In the genomic region with DNA sequence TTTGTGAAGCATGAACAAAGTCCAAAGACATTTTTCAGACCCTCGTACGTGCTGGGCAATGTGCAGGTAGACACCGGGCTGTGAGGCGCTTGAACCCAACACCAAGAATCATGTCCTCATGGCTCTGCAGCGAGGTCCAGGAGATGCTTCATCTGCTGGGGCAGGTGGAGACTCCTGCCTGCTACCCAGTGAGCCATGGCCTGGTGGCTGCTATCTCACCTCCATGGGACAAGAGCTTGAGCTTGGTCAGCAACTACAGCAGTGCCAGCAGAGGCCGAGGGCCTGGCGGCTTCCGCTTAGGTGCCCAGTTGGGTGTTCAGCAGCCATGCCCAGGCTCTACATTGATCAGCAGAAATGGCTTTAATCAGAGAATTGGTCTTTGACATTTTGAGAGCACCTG, we compare ENCODE assay signal across 14 cellular contexts.
"Had no signal": no experiment of that assay in that cellular context is flagged by ENCODE, and none has a peak within 500 bp of the region (broad histone marks: within the 10 kb centered on the region; RNA-seq: fewer than 3 reads in every experiment).

No MANE protein-coding gene starts in this region.

- H3K4me3 Mint-ChIP-seq: activated naive CD4-positive, alpha-beta T cell treated with anti-CD3 and anti-CD28 coated beads, Interleukin-2, amount 50 U/mL, for 24 hours; activated T-helper 1 cell treated with anti-CD3 and anti-CD28 coated beads, Interleukin-12 subunit alpha, Interleukin-12 subunit beta, Interleukin-2, Interleukin-4 antibody, amounts not matched to agents 30 ng/mL and 10 ng/mL and 1 ng/mL, durations not matched to agents 14 hours and 24 hours and 36 hours; naive thymus-derived CD4-positive, alpha-beta T cell; stimulated activated naive CD8-positive, alpha-beta T cell treated with anti-CD3 and anti-CD28 coated beads, Interleukin-15, amount 100 ng/mL, for 72 hours; T-helper 2 cell treated with Interferon-gamma antibody and Interleukin-4, amounts not matched to agents 5 μg/mL and 100 μg/mL, for 36 hours had no signal

- H3K4me3 ChIP-seq: adrenal gland, cardiac muscle cell, mucosa of descending colon, thoracic aorta had no signal

- H3K36me3 Mint-ChIP-seq: activated naive CD4-positive, alpha-beta T cell treated with anti-CD3 and anti-CD28 coated beads, Interleukin-2, amount 50 U/mL, for 24 hours; naive thymus-derived CD4-positive, alpha-beta T cell had no signal

- H3K27me3 ChIP-seq: adrenal gland, neutrophil had no signal

- H3K9me3 ChIP-seq: adrenal gland, mucosa of descending colon, neutrophil, thoracic aorta had no signal

- H3K36me3 ChIP-seq: adrenal gland, cardiac muscle cell, neutrophil, thoracic aorta had no signal

- H3K27ac ChIP-seq: adrenal gland, cardiac muscle cell, neutrophil, thoracic aorta had no signal

- H3K27me3 Mint-ChIP-seq: activated naive CD4-positive, alpha-beta T cell treated with anti-CD3 and anti-CD28 coated beads, Interleukin-2, amount 50 U/mL, for 24 hours; naive thymus-derived CD4-positive, alpha-beta T cell; stimulated activated naive CD8-positive, alpha-beta T cell treated with anti-CD3 and anti-CD28 coated beads, Interleukin-15, amount 100 ng/mL, for 72 hours had no signal

- H3K27ac Mint-ChIP-seq: activated naive CD4-positive, alpha-beta T cell treated with anti-CD3 and anti-CD28 coated beads, Interleukin-2, amount 50 U/mL, for 24 hours; activated T-helper 1 cell treated with anti-CD3 and anti-CD28 coated beads, Interleukin-12 subunit alpha, Interleukin-12 subunit beta, Interleukin-2, Interleukin-4 antibody, amounts not matched to agents 30 ng/mL and 10 ng/mL and 1 ng/mL, durations not matched to agents 14 hours and 24 hours and 36 hours; naive thymus-derived CD4-positive, alpha-beta T cell; stimulated activated naive CD8-positive, alpha-beta T cell treated with anti-CD3 and anti-CD28 coated beads, Interleukin-15, amount 100 ng/mL, for 72 hours; T-helper 2 cell treated with Interferon-gamma antibody and Interleukin-4, amounts not matched to agents 5 μg/mL and 100 μg/mL, for 36 hours had no signal

- H3K4me1 Mint-ChIP-seq: activated naive CD4-positive, alpha-beta T cell treated with anti-CD3 and anti-CD28 coated beads, Interleukin-2, amount 50 U/mL, for 24 hours; naive thymus-derived CD4-positive, alpha-beta T cell; stimulated activated naive CD8-positive, alpha-beta T cell treated with anti-CD3 and anti-CD28 coated beads, Interleukin-15, amount 100 ng/mL, for 72 hours had no signal

- DNase-seq: activated CD4-positive, alpha-beta T cell treated with anti-CD3 and anti-CD28 coated beads, Interleukin-2, amount 50 U/mL, for 4 hours; left cardiac atrium; mammary epithelial cell; mucosa of descending colon; small intestine; stimulated activated naive CD8-positive, alpha-beta T cell treated with anti-CD3 and anti-CD28 coated beads, Interleukin-15, amount 100 ng/mL, for 72 hours had no signal

- H3K9me3 Mint-ChIP-seq: activated naive CD4-positive, alpha-beta T cell treated with anti-CD3 and anti-CD28 coated beads, Interleukin-2, amount 50 U/mL, for 24 hours; activated T-helper 1 cell treated with anti-CD3 and anti-CD28 coated beads, Interleukin-12 subunit alpha, Interleukin-12 subunit beta, Interleukin-2, Interleukin-4 antibody, amounts not matched to agents 30 ng/mL and 10 ng/mL and 1 ng/mL, durations not matched to agents 14 hours and 24 hours and 36 hours; stimulated activated naive CD8-positive, alpha-beta T cell treated with anti-CD3 and anti-CD28 coated beads, Interleukin-15, amount 100 ng/mL, for 72 hours; T-helper 2 cell treated with Interferon-gamma antibody and Interleukin-4, amounts not matched to agents 5 μg/mL and 100 μg/mL, for 36 hours had no signal
